In the genomic region with DNA sequence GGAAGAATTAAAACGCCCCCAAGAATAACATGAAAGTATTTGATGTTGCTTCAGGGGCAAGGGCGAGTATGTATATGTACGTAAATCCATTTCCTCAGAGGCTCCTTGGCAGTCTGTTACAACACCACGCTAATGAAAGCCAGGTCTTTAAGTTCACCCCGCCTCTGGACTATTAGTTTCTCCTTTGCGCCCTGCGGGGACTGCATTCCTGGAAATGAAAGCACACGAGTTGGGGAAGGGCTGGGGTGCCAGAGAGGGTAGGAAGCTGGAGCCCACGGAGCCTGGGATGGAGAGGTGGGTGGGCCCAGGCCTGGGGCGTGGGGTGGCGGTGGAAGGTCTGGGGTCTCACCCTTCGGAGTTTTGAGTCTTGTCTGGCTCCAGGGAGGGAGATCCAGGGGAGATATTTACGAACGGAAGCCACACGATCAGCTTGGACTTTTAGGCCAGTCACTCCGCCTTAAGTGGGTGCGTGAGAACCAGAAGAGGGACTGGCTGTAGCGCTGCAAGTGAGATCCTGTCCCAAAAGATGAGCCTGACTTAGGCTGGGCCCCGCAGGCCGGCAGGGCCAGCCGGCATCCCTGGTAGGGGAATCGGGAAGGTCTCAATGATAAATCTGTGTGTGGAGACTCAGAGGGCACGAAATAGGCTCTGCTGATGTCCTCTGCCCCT, we compare ENCODE assay signal across 10 cellular contexts. TPM values are rescaled to one million over a fixed set of nuclear protein-coding genes. Genes with fewer than 3 reads are reported as not detected.
A peak's percentile ranks its signal among the peaks of the same experiment; 100 is the strongest.
DNase-seq lines count a peak whose midpoint lies in the region; ATAC-seq and TF ChIP-seq lines count a peak whose summit lies in the region.
"Had no signal": no experiment of that assay in that cellular context is flagged by ENCODE, and none has a peak within 500 bp of the region (broad histone marks: within the 10 kb centered on the region; RNA-seq: fewer than 3 reads in every experiment).

No MANE protein-coding gene starts in this region.

- H3K9me3 ChIP-seq in GM23248 (ENCODE audit: low read depth) (no peaks in the 10 kb centered on the region), iPS-15b (ENCODE audit: control insufficient read depth, insufficient read depth, low read length) (no peaks in the 10 kb centered on the region), smooth muscle cell (replicated peaks; ENCODE audit: low read depth) (no peaks in the 10 kb centered on the region)
- H3K9me3 ChIP-seq: esophagus squamous epithelium had no signal

- H3K79me2 ChIP-seq in GM23248 (ENCODE audit: insufficient read depth) = peaks cover 22% of the 10 kb centered on the region
- H3K79me2 ChIP-seq in smooth muscle cell (ENCODE audit: low read depth) = peaks cover 12% of the 10 kb centered on the region

- H3K4me2 ChIP-seq in GM23248 (ENCODE audit: unreplicated experiment) (peak overlapping the region; percentile 73), smooth muscle cell (peak overlapping the region; percentile 88)

- no peak for TF ChIP-seq CTCF in smooth muscle cell (IDR thresholded peaks at IDR 0.05; ENCODE audit: borderline replicate concordance, insufficient read depth, poor library complexity, severe bottlenecking)

- in situ Hi-C loops in GM23248 (cut with MboI) = no loop called here

- ATAC-seq in HG03097 (IDR thresholded peaks at IDR 0.05; ENCODE audit: low FRiP score, unreplicated experiment) = no peak
- no peak for ATAC-seq in activated CD4-positive, CD25-positive, alpha-beta regulatory T cell treated with anti-CD3 and anti-CD28 coated beads, Interleukin-2, amount 50 U/mL, for 24 hours

- H3K9ac ChIP-seq in GM23248 = peak overlapping the region; percentile 64
- H3K9ac ChIP-seq in iPS-15b (ENCODE audit: low read depth, low read length) = no peak overlapping the region
- H3K9ac ChIP-seq in smooth muscle cell (ENCODE audit: low read depth) = no peak overlapping the region

- H3K27ac ChIP-seq in GM23248 = peak overlapping the region; percentile 61
- peak overlapping the region; percentile 14 for H3K27ac ChIP-seq in smooth muscle cell (ENCODE audit: low read depth)

- peaks cover 26% of the 10 kb centered on the region for H3K4me1 Mint-ChIP-seq in activated T-helper 2 cell treated with anti-CD3 and anti-CD28 coated beads, Interferon-gamma antibody, Interleukin-2, Interleukin-4, amounts not matched to agents 10 μg/mL and 5 μg/mL and 100 μg/mL, durations not matched to agents 14 hours and 24 hours and 36 hours (ENCODE audit: low read depth)

- H2AFZ ChIP-seq in GM23248 (peak overlapping the region; percentile 92), smooth muscle cell (ENCODE audit: low read depth) (peak overlapping the region; percentile 84)

- H3K36me3 ChIP-seq in GM23248 (ENCODE audit: low read depth) (no peaks in the 10 kb centered on the region), iPS-15b (ENCODE audit: control insufficient read depth, insufficient read depth, low read length) (no peaks in the 10 kb centered on the region), smooth muscle cell (ENCODE audit: low read depth) (no peaks in the 10 kb centered on the region)
- H3K36me3 ChIP-seq: esophagus squamous epithelium had no signal

- no peaks in the 10 kb centered on the region for H4K20me1 ChIP-seq in GM23248 (ENCODE audit: insufficient read depth)
- no peaks in the 10 kb centered on the region for H4K20me1 ChIP-seq in smooth muscle cell (ENCODE audit: low read depth)

- WGBS in GM23248 (ENCODE audit: low coverage in 1 of 2, low lambda C conversion rate in 2 of 2, missing lambda C conversion rate in 2 of 2), 2 experiments = 32 to 52% methylated on average over 23 of the region's 23 CpGs
- 49% methylated on average over 23 of the region's 23 CpGs for WGBS in smooth muscle cell (ENCODE audit: low lambda C conversion rate)

- H3K36me3 Mint-ChIP-seq in activated T-helper 2 cell treated with anti-CD3 and anti-CD28 coated beads, Interferon-gamma antibody, Interleukin-2, Interleukin-4, amounts not matched to agents 10 μg/mL and 5 μg/mL and 100 μg/mL, durations not matched to agents 14 hours and 24 hours and 36 hours (ENCODE audit: low read depth) = no peaks in the 10 kb centered on the region

- DNase-seq in GM23248 = peak; percentile 73
- no peak for DNase-seq in activated T-helper 2 cell treated with anti-CD3 and anti-CD28 coated beads, Interferon-gamma antibody, Interleukin-2, Interleukin-4, amounts not matched to agents 10 μg/mL and 5 μg/mL and 100 μg/mL, durations not matched to agents 14 hours and 24 hours and 36 hours (ENCODE audit: low spot score)
- no peak for DNase-seq in smooth muscle cell (lab: John Stamatoyannopoulos, UW; ENCODE audit: unreplicated experiment)
- no peak for DNase-seq in AG20443 (ENCODE audit: low spot score)
- no peak for DNase-seq in dermis blood vessel endothelial cell
- DNase-seq: esophagus squamous epithelium, NCI-H510A treated with DMSO at 0.1 percent for 48 hours had no signal

- peak overlapping the region; percentile 71 for H3K27ac Mint-ChIP-seq in activated T-helper 2 cell treated with anti-CD3 and anti-CD28 coated beads, Interferon-gamma antibody, Interleukin-2, Interleukin-4, amounts not matched to agents 10 μg/mL and 5 μg/mL and 100 μg/mL, durations not matched to agents 14 hours and 24 hours and 36 hours

- no peaks in the 10 kb centered on the region; the same call in 1 of the 2 replicates for H3K27me3 ChIP-seq in GM23248 (replicated peaks; ENCODE audit: insufficient read depth)
- H3K27me3 ChIP-seq in iPS-15b (ENCODE audit: control insufficient read depth, insufficient read depth, low read length) = peaks cover 66% of the 10 kb centered on the region
- no peaks in the 10 kb centered on the region for H3K27me3 ChIP-seq in smooth muscle cell (ENCODE audit: low read depth)

- H3K4me3 Mint-ChIP-seq in activated T-helper 2 cell treated with anti-CD3 and anti-CD28 coated beads, Interferon-gamma antibody, Interleukin-2, Interleukin-4, amounts not matched to agents 10 μg/mL and 5 μg/mL and 100 μg/mL, durations not matched to agents 14 hours and 24 hours and 36 hours (ENCODE audit: low read depth) = peak overlapping the region; percentile 75

- H3K9me2 ChIP-seq in GM23248 (ENCODE audit: insufficient read depth) = no peaks in the 10 kb centered on the region

- peak overlapping the region; percentile 76 for H3K4me3 ChIP-seq in GM23248
- peak overlapping the region; percentile 62 for H3K4me3 ChIP-seq in iPS-15b (ENCODE audit: low read depth, low read length)
- no peak overlapping the region for H3K4me3 ChIP-seq in smooth muscle cell

- H3F3A ChIP-seq in GM23248 (ENCODE audit: insufficient read depth) (peaks cover 25% of the 10 kb centered on the region), smooth muscle cell (ENCODE audit: low read depth) (peaks cover 17% of the 10 kb centered on the region)

- H3K27me3 Mint-ChIP-seq in activated T-helper 2 cell treated with anti-CD3 and anti-CD28 coated beads, Interferon-gamma antibody, Interleukin-2, Interleukin-4, amounts not matched to agents 10 μg/mL and 5 μg/mL and 100 μg/mL, durations not matched to agents 14 hours and 24 hours and 36 hours (ENCODE audit: low read depth) = peaks cover 22% of the 10 kb centered on the region

- H3K4me1 ChIP-seq in GM23248 (ENCODE audit: insufficient read depth) (peaks cover 10% of the 10 kb centered on the region), iPS-15b (ENCODE audit: control insufficient read depth, insufficient read depth, low read length) (peaks cover 2% of the 10 kb centered on the region), smooth muscle cell (ENCODE audit: low read depth) (peaks cover 6% of the 10 kb centered on the region)

- intact Hi-C loops in activated T-helper 2 cell treated with anti-CD3 and anti-CD28 coated beads, Interferon-gamma antibody, Interleukin-2, Interleukin-4, amounts not matched to agents 10 μg/mL and 5 μg/mL and 100 μg/mL, durations not matched to agents 14 hours and 24 hours and 36 hours (cut with micrococcal nuclease) = loop anchor here (10.0 kb wide), 1 partner anchor 58 kb away; no protein-coding TSS in a partner anchor

- H3K9me3 Mint-ChIP-seq in activated T-helper 2 cell treated with anti-CD3 and anti-CD28 coated beads, Interferon-gamma antibody, Interleukin-2, Interleukin-4, amounts not matched to agents 10 μg/mL and 5 μg/mL and 100 μg/mL, durations not matched to agents 14 hours and 24 hours and 36 hours = no peaks in the 10 kb centered on the region

RNA-seq across cellular contexts. Expression of a gene that starts 1.6 kb away (rescaled TPM):
- 3.7 and 5.1 TPM in 2 replicates for total RNA-seq in GM23248 (2014; rRNA removed; shearing (Covaris generic))
- polyA plus RNA-seq in GM23248 (2016; fragmentation: Nextera tagmentation; extraction: Ambion mirVana) (1.4 TPM in 2 replicates), smooth muscle cell (2.1 and 3.2 TPM in 2 replicates)
- 12.5 and 12.8 TPM in 2 replicates for total RNA-seq in activated T-helper 2 cell treated with anti-CD3 and anti-CD28 coated beads, Interferon-gamma antibody, Interleukin-2, Interleukin-4, amounts not matched to agents 10 μg/mL and 5 μg/mL and 100 μg/mL, durations not matched to agents 14 hours and 24 hours and 36 hours
- total RNA-seq in smooth muscle cell (5.0 and 8.7 TPM in 2 replicates), dermis blood vessel endothelial cell (12.4 and 14.8 TPM in 2 replicates)
